10 cellular contexts compared by ENCODE assay signal in genomic region chr16:15477802-15478201, GRCh38.
"Had no signal": no experiment of that assay in that cellular context is flagged by ENCODE, and none has a peak within 500 bp of the region (broad histone marks: within the 10 kb centered on the region; RNA-seq: fewer than 3 reads in every experiment).

No MANE protein-coding gene starts in this region.

- H3K36me3 ChIP-seq: breast epithelium, thoracic aorta had no signal

- H3K27ac ChIP-seq: breast epithelium, epithelial cell of prostate, SJCRH30, thoracic aorta had no signal

- H3K4me1 Mint-ChIP-seq: nephron had no signal

- FAIRE-seq: frontal cortex had no signal

- H3K4me3 ChIP-seq: breast epithelium, SJCRH30, thoracic aorta had no signal

- H3K27ac Mint-ChIP-seq: nephron had no signal

- H3K9me3 ChIP-seq: breast epithelium, thoracic aorta had no signal

- H3K4me3 Mint-ChIP-seq: nephron had no signal

- DNase-seq: activated CD4-positive, alpha-beta T cell treated with anti-CD3 and anti-CD28 coated beads, Interleukin-2, amount 50 U/mL, for 1 hour; aorta; occipital lobe; SJCRH30; T-helper 2 cell had no signal

- H3K27me3 ChIP-seq: breast epithelium, SJCRH30 had no signal
